Comparison of ENCODE assay signal across 1 cellular context in genomic region chr16:14650629-14651028, GRCh38.
TF ChIP-seq lines count a peak whose summit lies in the region.

No MANE protein-coding gene starts in this region.

TF ChIP-seq in HepG2, 621 proteins besides CTCF, POLR2A, EP300 and RAD21:
- TF ChIP-seq PTBP1 (IDR thresholded peaks at IDR 0.05; ENCODE audit: low read depth, low read length, poor library complexity, severe bottlenecking) = no peak
- no peak for TF ChIP-seq HOXD1 (CRISPR knock-in tag; IDR thresholded peaks at IDR 0.05)
- TF ChIP-seq TRIM24 (CRISPR knock-in tag; IDR thresholded peaks at IDR 0.05) = no peak
- no peak for TF ChIP-seq KLF16 (CRISPR knock-in tag; IDR thresholded peaks at IDR 0.05)
- TF ChIP-seq ZNF138 (CRISPR knock-in tag; IDR thresholded peaks at IDR 0.05; ENCODE audit: low read depth) = no peak
- no peak for TF ChIP-seq EHMT2 (IDR thresholded peaks at IDR 0.05; ENCODE audit: borderline replicate concordance, low read depth, low read length)
- no peak for TF ChIP-seq ZNF780A (CRISPR knock-in tag; IDR thresholded peaks at IDR 0.05)
- no peak for TF ChIP-seq GTF3A (CRISPR knock-in tag; conservative IDR thresholded peaks at IDR 0.05)
- TF ChIP-seq NFIB (CRISPR knock-in tag; IDR thresholded peaks at IDR 0.05; ENCODE audit: borderline replicate concordance) = no peak
- TF ChIP-seq GTF2F1 (IDR thresholded peaks at IDR 0.05; ENCODE audit: low read length) = no peak
- no peak for TF ChIP-seq ARID5B (CRISPR knock-in tag; IDR thresholded peaks at IDR 0.05)
TF ChIP-seq in HepG2: peak in this region for 0.
